ENCODE assay signal across 2 cellular contexts in genomic region chr16:74291176-74291575, GRCh38.
TF ChIP-seq lines count a peak whose summit lies in the region.

No MANE protein-coding gene starts in this region.

TF ChIP-seq in liver, 16 proteins besides CTCF, POLR2A, EP300 and RAD21:
- TF ChIP-seq FOXA1 (IDR thresholded peaks at IDR 0.05): no peak
- no peak for TF ChIP-seq SP1 (IDR thresholded peaks at IDR 0.05)
- no peak for TF ChIP-seq JUND (IDR thresholded peaks at IDR 0.05)
- TF ChIP-seq FOXA2 (IDR thresholded peaks at IDR 0.05): no peak
- TF ChIP-seq TAF1 (conservative IDR thresholded peaks at IDR 0.05): no peak
- TF ChIP-seq NR2F2 (IDR thresholded peaks at IDR 0.05): no peak
- no peak for TF ChIP-seq ZBTB33 (IDR thresholded peaks at IDR 0.05)
- no peak for TF ChIP-seq GABPA (IDR thresholded peaks at IDR 0.05 in 1 of 2, conservative IDR thresholded peaks at IDR 0.05 in 1 of 2)
- TF ChIP-seq HNF4G (IDR thresholded peaks at IDR 0.05): no peak
- no peak for TF ChIP-seq YY1 (IDR thresholded peaks at IDR 0.05)
- TF ChIP-seq RXRA (IDR thresholded peaks at IDR 0.05): no peak
- no peak for TF ChIP-seq ATF3 (IDR thresholded peaks at IDR 0.05)
- no peak for TF ChIP-seq HNF4A (conservative IDR thresholded peaks at IDR 0.05)
- no peak for TF ChIP-seq EGR1 (IDR thresholded peaks at IDR 0.05; ENCODE audit: low read depth in 2 of 2)
- TF ChIP-seq, protein P1, sequence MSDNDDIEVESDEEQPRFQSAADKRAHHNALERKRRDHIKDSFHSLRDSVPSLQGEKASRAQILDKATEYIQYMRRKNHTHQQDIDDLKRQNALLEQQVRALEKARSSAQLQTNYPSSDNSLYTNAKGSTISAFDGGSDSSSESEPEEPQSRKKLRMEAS (IDR thresholded peaks at IDR 0.05): no peak
- no peak for TF ChIP-seq REST (IDR thresholded peaks at IDR 0.05)

TF ChIP-seq in HepG2, 621 proteins besides CTCF, POLR2A, EP300 and RAD21:
- TF ChIP-seq SSRP1 (CRISPR knock-in tag; IDR thresholded peaks at IDR 0.05) (no peak), THAP7 (CRISPR knock-in tag; IDR thresholded peaks at IDR 0.05) (no peak), POLR2AphosphoS2 (IDR thresholded peaks at IDR 0.05; ENCODE audit: low read depth, low read length) (no peak), THYN1 (CRISPR knock-in tag; IDR thresholded peaks at IDR 0.05; ENCODE audit: borderline replicate concordance, low read depth) (no peak), ZKSCAN8 (CRISPR knock-in tag; IDR thresholded peaks at IDR 0.05; ENCODE audit: borderline replicate concordance) (no peak), TSC22D2 (CRISPR knock-in tag; IDR thresholded peaks at IDR 0.05; ENCODE audit: borderline replicate concordance) (no peak), ZNF749 (CRISPR knock-in tag; IDR thresholded peaks at IDR 0.05; ENCODE audit: borderline replicate concordance) (no peak), ZFX (CRISPR knock-in tag; IDR thresholded peaks at IDR 0.05; ENCODE audit: low read depth) (no peak)
- TF ChIP-seq, protein P2, sequence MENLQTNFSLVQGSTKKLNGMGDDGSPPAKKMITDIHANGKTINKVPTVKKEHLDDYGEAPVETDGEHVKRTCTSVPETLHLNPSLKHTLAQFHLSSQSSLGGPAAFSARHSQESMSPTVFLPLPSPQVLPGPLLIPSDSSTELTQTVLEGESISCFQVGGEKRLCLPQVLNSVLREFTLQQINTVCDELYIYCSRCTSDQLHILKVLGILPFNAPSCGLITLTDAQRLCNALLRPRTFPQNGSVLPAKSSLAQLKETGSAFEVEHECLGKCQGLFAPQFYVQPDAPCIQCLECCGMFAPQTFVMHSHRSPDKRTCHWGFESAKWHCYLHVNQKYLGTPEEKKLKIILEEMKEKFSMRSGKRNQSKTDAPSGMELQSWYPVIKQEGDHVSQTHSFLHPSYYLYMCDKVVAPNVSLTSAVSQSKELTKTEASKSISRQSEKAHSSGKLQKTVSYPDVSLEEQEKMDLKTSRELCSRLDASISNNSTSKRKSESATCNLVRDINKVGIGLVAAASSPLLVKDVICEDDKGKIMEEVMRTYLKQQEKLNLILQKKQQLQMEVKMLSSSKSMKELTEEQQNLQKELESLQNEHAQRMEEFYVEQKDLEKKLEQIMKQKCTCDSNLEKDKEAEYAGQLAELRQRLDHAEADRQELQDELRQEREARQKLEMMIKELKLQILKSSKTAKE (CRISPR knock-in tag; IDR thresholded peaks at IDR 0.05; ENCODE audit: borderline replicate concordance): no peak
- TF ChIP-seq, protein P3, sequence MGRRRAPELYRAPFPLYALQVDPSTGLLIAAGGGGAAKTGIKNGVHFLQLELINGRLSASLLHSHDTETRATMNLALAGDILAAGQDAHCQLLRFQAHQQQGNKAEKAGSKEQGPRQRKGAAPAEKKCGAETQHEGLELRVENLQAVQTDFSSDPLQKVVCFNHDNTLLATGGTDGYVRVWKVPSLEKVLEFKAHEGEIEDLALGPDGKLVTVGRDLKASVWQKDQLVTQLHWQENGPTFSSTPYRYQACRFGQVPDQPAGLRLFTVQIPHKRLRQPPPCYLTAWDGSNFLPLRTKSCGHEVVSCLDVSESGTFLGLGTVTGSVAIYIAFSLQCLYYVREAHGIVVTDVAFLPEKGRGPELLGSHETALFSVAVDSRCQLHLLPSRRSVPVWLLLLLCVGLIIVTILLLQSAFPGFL (CRISPR knock-in tag; IDR thresholded peaks at IDR 0.05): no peak
TF ChIP-seq in HepG2: peak in this region for 0.
